Comparison of ENCODE assay signal across 8 cellular contexts in the genomic region with DNA sequence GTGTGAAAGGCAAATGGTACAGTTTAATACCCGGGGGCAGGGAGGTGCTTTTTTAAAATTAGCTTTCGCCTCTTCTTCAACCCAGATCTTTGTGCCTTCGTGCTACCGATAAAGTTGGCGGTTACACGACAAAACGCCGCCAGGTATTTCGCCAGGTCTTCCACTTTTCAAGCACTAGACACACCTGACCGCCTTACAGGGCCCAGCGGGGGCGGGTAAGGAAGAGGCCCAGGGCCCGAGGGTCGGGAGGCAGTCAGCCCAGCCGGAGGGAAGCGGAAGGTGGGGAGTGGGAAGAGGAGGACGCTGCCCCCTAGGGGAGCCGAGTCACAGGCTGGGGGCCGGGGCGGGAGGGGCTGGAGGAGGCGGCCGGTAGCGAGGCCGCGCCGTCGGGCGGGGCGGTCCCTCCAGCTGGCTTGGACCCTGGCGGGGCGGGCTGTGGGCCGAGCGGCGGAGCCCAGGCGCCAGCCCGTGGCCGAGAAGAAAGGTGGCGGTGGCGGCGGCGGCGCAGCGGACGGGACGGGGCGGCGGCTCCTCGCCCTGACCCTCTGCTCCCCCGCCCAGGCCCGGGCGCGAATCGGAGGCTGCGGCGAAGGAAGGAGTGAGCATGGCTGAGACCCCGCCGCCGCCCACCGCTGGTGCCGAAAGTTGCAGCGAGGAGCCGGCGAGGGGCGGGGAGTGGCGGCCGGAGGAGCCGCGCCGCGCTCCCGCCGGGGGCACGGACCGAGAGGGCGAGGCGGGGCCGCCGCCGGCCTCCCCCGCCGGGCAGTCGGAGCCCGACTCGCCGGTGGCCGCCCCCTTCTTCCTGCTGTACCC. TPM values are rescaled to one million over a fixed set of nuclear protein-coding genes. Genes with fewer than 3 reads are reported as not detected.
DNase-seq lines count a peak whose midpoint lies in the region; ATAC-seq and TF ChIP-seq lines count a peak whose summit lies in the region.

No MANE protein-coding gene starts in this region.

- H2BK15ac ChIP-seq in IMR-90 (ENCODE audit: low read depth, low read length), result peak overlapping the region; percentile 77; the same call in 2 of the 3 replicates

- no peak for TF ChIP-seq EP300 in transverse colon (IDR thresholded peaks at IDR 0.05; ENCODE audit: low read depth)

- peaks cover 67% of the 10 kb centered on the region for H3K4me1 ChIP-seq in DOHH2 (ENCODE audit: control insufficient read depth, low read length)
- H3K4me1 ChIP-seq in IMR-90 (ENCODE audit: control insufficient read depth, insufficient read depth, low read length), result peaks cover 4% of the 10 kb centered on the region; the same call in 1 of the 2 replicates
- peaks cover 21% of the 10 kb centered on the region for H3K4me1 ChIP-seq in RWPE2 (ENCODE audit: insufficient read depth, poor library complexity, severe bottlenecking)
- H3K4me1 ChIP-seq in transverse colon, result peaks cover 21 to 31% (median 25%) of the 10 kb centered on the region in 4 donors

- H3K23ac ChIP-seq in IMR-90 (ENCODE audit: low read depth, low read length), result peak overlapping the region; percentile 98

- peaks cover 2% of the 10 kb centered on the region for H3K9me1 ChIP-seq in IMR-90 (ENCODE audit: insufficient read depth, low read length)

- peak overlapping the region; percentile 97 for H2BK5ac ChIP-seq in IMR-90 (ENCODE audit: low read depth, low read length, poor library complexity, severe bottlenecking)

- no peaks in the 10 kb centered on the region for H3K27me3 Mint-ChIP-seq in neural crest cell (ENCODE audit: low read depth)

- POLR2A ChIA-PET in IMR-90 (lab: Charles Lee; ENCODE audit: unreplicated experiment), result interaction anchor here (1.0 kb wide), 1 partner anchor 15 kb away, joined by 4 read pairs; no protein-coding TSS in a partner anchor

- H3F3A ChIP-seq in DOHH2 (ENCODE audit: control insufficient read depth, insufficient read depth), result peaks cover 22% of the 10 kb centered on the region

- H4K8ac ChIP-seq in IMR-90 (ENCODE audit: low read depth in 2 of 2, low read length in 2 of 2), result peak overlapping the region; percentile 66 to 86

- H3K9me3 ChIP-seq in DOHH2 (ENCODE audit: control insufficient read depth, insufficient read depth, low read length) (no peaks in the 10 kb centered on the region), IMR-90 (ENCODE audit: control insufficient read depth, insufficient read depth, low read length) (no peaks in the 10 kb centered on the region), RWPE2 (ENCODE audit: severe bottlenecking) (no peaks in the 10 kb centered on the region), transverse colon (no peaks in the 10 kb centered on the region)

- peak overlapping the region; percentile 98 for H3K4me2 ChIP-seq in DOHH2 (ENCODE audit: low read length)
- peak overlapping the region; percentile 95 for H3K4me2 ChIP-seq in IMR-90 (ENCODE audit: low read depth, low read length)

- H2AK9ac ChIP-seq in IMR-90 (replicated peaks; ENCODE audit: low read depth, low read length, poor library complexity), result peak overlapping the region; percentile 98

- ATAC-seq in GM21576 (IDR thresholded peaks at IDR 0.05; ENCODE audit: unreplicated experiment) (peak; percentile 61), IMR-90 (ENCODE audit: low read depth) (peak; percentile 75), RWPE2 (ENCODE audit: low read depth) (peak; percentile 53)

- peaks cover 51% of the 10 kb centered on the region for H3K79me2 ChIP-seq in DOHH2 (ENCODE audit: control insufficient read depth, low read length)

- peak overlapping the region; percentile 89 for H4K5ac ChIP-seq in IMR-90 (ENCODE audit: low read depth, low read length)

- H3K18ac ChIP-seq in IMR-90 (ENCODE audit: low read depth, low read length), result peak overlapping the region; percentile 90

- no peaks in the 10 kb centered on the region for H3K9me2 ChIP-seq in DOHH2 (replicated peaks; ENCODE audit: control insufficient read depth, low read length)

- H3K27ac ChIP-seq in DOHH2 (ENCODE audit: low read depth, low read length) (peak overlapping the region; percentile 95), IMR-90 (ENCODE audit: insufficient read depth, low read length) (peak overlapping the region; percentile 93), RWPE2 (ENCODE audit: poor library complexity, severe bottlenecking) (peak overlapping the region; percentile 94), transverse colon (peak overlapping the region; percentile 93 to 99 (median 98))

- TF ChIP-seq CTCF in DOHH2 (IDR thresholded peaks at IDR 0.05; ENCODE audit: low read depth, low read length, poor library complexity, severe bottlenecking), result peak; percentile 58
- TF ChIP-seq CTCF in IMR-90 (conservative IDR thresholded peaks at IDR 0.05; ENCODE audit: low read depth, low read length), result peak; percentile 42
- TF ChIP-seq CTCF in RWPE2 (IDR thresholded peaks at IDR 0.05; ENCODE audit: poor library complexity, severe bottlenecking), result peak; percentile 57
- peak; percentile 37 for TF ChIP-seq CTCF in foreskin fibroblast (IDR thresholded peaks at IDR 0.05; ENCODE audit: low read depth, low read length)
- TF ChIP-seq CTCF in neural crest cell (conservative IDR thresholded peaks at IDR 0.05), result peak; percentile 53
- TF ChIP-seq CTCF in transverse colon (IDR thresholded peaks at IDR 0.05), result peak; percentile 13 to 43 (median 29)

- TF ChIP-seq RAD21 in IMR-90 (IDR thresholded peaks at IDR 0.05; ENCODE audit: low read length), result no peak

- H3K9me3 Mint-ChIP-seq in neural crest cell, result no peaks in the 10 kb centered on the region

- H3K4me3 Mint-ChIP-seq in neural crest cell, result peak overlapping the region; percentile 93

- H3K9ac ChIP-seq in IMR-90 (ENCODE audit: low read depth, low read length), result peak overlapping the region; percentile 79

- peak overlapping the region; percentile 84 for H2AK5ac ChIP-seq in IMR-90 (ENCODE audit: low read depth, low read length)

- dilution Hi-C loops in IMR-90 (cut with HindIII; ENCODE audit: low sequenced_read_pairs, unreplicated experiment), result no loop called here

- H2BK120ac ChIP-seq in IMR-90 (ENCODE audit: low read depth, low read length), result peak overlapping the region; percentile 89

- peak overlapping the region; percentile 91 for H3K14ac ChIP-seq in IMR-90 (replicated peaks; ENCODE audit: low read depth, low read length)

- DNase-seq in IMR-90 (peak; percentile 67), RWPE2 (ENCODE audit: low spot score) (peak; percentile 72), foreskin fibroblast (peak; percentile 69 to 91), neural crest cell (ENCODE audit: low read depth, low spot score) (peak; percentile 69), transverse colon (peak; percentile 88)
- peak in 3 of 4 experiments; percentile 10 to 52 (median 16) for DNase-seq in activated naive CD4-positive, alpha-beta T cell (lab: John Stamatoyannopoulos, UW)

- H3K27me3 ChIP-seq in DOHH2 (ENCODE audit: control insufficient read depth, low read length) (no peaks in the 10 kb centered on the region), IMR-90 (ENCODE audit: control insufficient read depth, insufficient read depth, low read length) (no peaks in the 10 kb centered on the region), RWPE2 (ENCODE audit: insufficient read depth, poor library complexity, severe bottlenecking) (no peaks in the 10 kb centered on the region), transverse colon (no peaks in the 10 kb centered on the region)

- H4K91ac ChIP-seq in IMR-90 (ENCODE audit: insufficient read depth, low read depth, low read length), result peak overlapping the region; percentile 81

- 1% methylated on average over 26 of the region's 86 CpGs; no CpG with 5 or more reads in 1 of the 2 experiments for WGBS in IMR-90 (ENCODE audit: extremely low coverage in 2 of 2, insufficient read length in 1 of 2), 2 experiments
- WGBS in transverse colon (ENCODE audit: low coverage in 1 of 2), 2 donors, result 1 to 10% methylated on average over 2 to 75 of the region's 86 CpGs

- H2BK20ac ChIP-seq in IMR-90 (ENCODE audit: low read depth, low read length), result peak overlapping the region; percentile 71

- peak overlapping the region; percentile 96 for H3K56ac ChIP-seq in IMR-90 (ENCODE audit: extremely low read depth, insufficient read depth, low read length)

- in situ Hi-C loops in IMR-90 (cut with MboI; ENCODE audit: low sequenced_read_pairs), result no loop called here
- in situ Hi-C loops in transverse colon (cut with MboI; ENCODE audit: low pct_ligation_motif_present in 1 of 4, low pct_unique_long_range_greater_than_20kb in 1 of 4, low sequenced_read_pairs in 3 of 4), result no loop called here

- H3K4me1 Mint-ChIP-seq in neural crest cell, result peaks cover 33% of the 10 kb centered on the region

- peak overlapping the region; percentile 97 for H2AFZ ChIP-seq in IMR-90 (replicated peaks; ENCODE audit: low read length, poor library complexity)

- no peaks in the 10 kb centered on the region for H4K20me1 ChIP-seq in DOHH2 (ENCODE audit: control insufficient read depth, insufficient read depth, low read depth, low read length)
- no peaks in the 10 kb centered on the region for H4K20me1 ChIP-seq in IMR-90 (ENCODE audit: insufficient read depth, low read length)

- H3K4me3 ChIP-seq in DOHH2 (ENCODE audit: low read length) (peak overlapping the region; percentile 90), IMR-90 (ENCODE audit: insufficient read depth, low read depth, low read length) (peak overlapping the region; percentile 67), RWPE2 (ENCODE audit: severe bottlenecking) (peak overlapping the region; percentile 84), foreskin fibroblast (ENCODE audit: low read depth in 1 of 2, low read length in 2 of 2) (peak overlapping the region; percentile 63 to 70), transverse colon (peak overlapping the region; percentile 82 to 99 (median 91))

- CTCF ChIA-PET in IMR-90 (lab: Yijun Ruan, JAX), result interaction anchor here (0.7 to 1.4 kb wide), 4 partner anchors 13 to 52 kb away, joined by 3 to 6 read pairs (median 5); no protein-coding TSS in a partner anchor

- peak overlapping the region; percentile 90 for H3K4ac ChIP-seq in IMR-90 (ENCODE audit: low read depth, low read length)

- TF ChIP-seq POLR2A in IMR-90 (IDR thresholded peaks at IDR 0.05; ENCODE audit: low read depth, low read length) (no peak), transverse colon (IDR thresholded peaks at IDR 0.05) (peak; percentile 13)

- peak overlapping the region; percentile 96 for H3K27ac Mint-ChIP-seq in neural crest cell (ENCODE audit: unreplicated experiment)

- intact Hi-C loops in IMR-90 (cut with micrococcal nuclease) (loop anchor here (1.0 to 5.0 kb wide), 2 partner anchors 16 to 73 kb away; a partner anchor contains a TSS), transverse colon (cut with DNase I; ENCODE audit: low total_unique reads) (loop anchor here (2.0 kb wide), 1 partner anchor 16 kb away; a partner anchor contains a TSS)

- H3K36me3 Mint-ChIP-seq in neural crest cell (ENCODE audit: low read depth), result no peaks in the 10 kb centered on the region

- BruUV-seq in IMR-90 (replicated peaks; lab: Mats Ljungman, UMichigan), result no TSS peak

- H3K36me3 ChIP-seq in DOHH2 (ENCODE audit: control insufficient read depth, low read length) (peaks cover 16% of the 10 kb centered on the region; the same call in 1 of the 2 replicates), IMR-90 (ENCODE audit: control insufficient read depth, insufficient read depth, low read length) (no peaks in the 10 kb centered on the region), RWPE2 (ENCODE audit: low read depth) (no peaks in the 10 kb centered on the region), transverse colon (no peaks in the 10 kb centered on the region)

- peaks cover 14 to 38% of the 10 kb centered on the region in 2 experiments for H3K79me1 ChIP-seq in IMR-90 (ENCODE audit: low read depth in 1 of 2, low read length in 2 of 2)

RNA-seq across cellular contexts. Expression of a gene that starts 16.2 kb away (rescaled TPM):
- total RNA-seq in IMR-90 (2012; rRNA removed) (14.9 and 26.1 TPM in 2 replicates), neural crest cell (29.5 and 30.1 TPM in 2 replicates), transverse colon (10 to 100 TPM in 3 of 4 donors, 1 to 10 TPM in 1; 3.7 to 23.1 (median 19.4) TPM)
- 29.8 and 30.7 TPM in 2 replicates for polyA plus RNA-seq in IMR-90 (2012; rRNA removed)
- polyA plus RNA-seq in IMR-90 (2012; cell fraction: cytosol; rRNA removed), result 9.5 and 9.7 TPM in 2 replicates
- polyA plus RNA-seq in IMR-90 (2012; cell fraction: nucleus; rRNA removed; ENCODE audit: low replicate concordance), result 3.2 and 7.0 TPM in 2 replicates

RNA-seq across cellular contexts. Expression of a gene that starts 17.2 kb away (rescaled TPM):
- total RNA-seq in IMR-90 (2012; rRNA removed) (28.9 and 41.1 TPM in 2 replicates), neural crest cell (87.7 and 98.8 TPM in 2 replicates), transverse colon (10 to 100 TPM; 39.6 to 93.9 (median 50.8) TPM)
- polyA plus RNA-seq in IMR-90 (2012; rRNA removed), result 19.6 and 20.3 TPM in 2 replicates
- 3.6 and 4.6 TPM in 2 replicates for polyA plus RNA-seq in IMR-90 (2012; cell fraction: cytosol; rRNA removed)
- 18.9 and 93.0 TPM in 2 replicates for polyA plus RNA-seq in IMR-90 (2012; cell fraction: nucleus; rRNA removed; ENCODE audit: low replicate concordance)

RNA-seq across cellular contexts. Expression of a gene that starts 38.2 kb away (rescaled TPM):
- total RNA-seq in IMR-90 (2012; rRNA removed), result 0.72 and 0.83 TPM in 2 replicates
- polyA plus RNA-seq in IMR-90 (2012; rRNA removed), result 0.49 and 0.86 TPM in 2 replicates
- 0.12 and 1.0 TPM in 2 replicates for polyA plus RNA-seq in IMR-90 (2012; cell fraction: cytosol; rRNA removed)
- 0.29 TPM in 1 of 2 replicates, not detected in the other for polyA plus RNA-seq in IMR-90 (2012; cell fraction: nucleus; rRNA removed; ENCODE audit: low replicate concordance)
- not detected in 2 replicates for total RNA-seq in neural crest cell
- 1,000 to 10,000 TPM in 1 of 4 donors, 100 to 1,000 TPM in 1, 10 to 100 TPM in 2; 38.2 to 1,497 (median 176) TPM for total RNA-seq in transverse colon

Comparison
In these comparisons a context has a peak if more than half of its experiments do, and no peak if none do; other contexts are left out.
1. Peak in every context shown above with its lines: DNase-seq, ATAC-seq, H3K4me3 ChIP-seq and H3K27ac ChIP-seq.
2. DNase-seq: peak in every context shown above with its lines; median percentile 88 in transverse colon; 80 in foreskin fibroblast; 72 in RWPE2; 69 in neural crest cell; 67 in IMR-90; 16 in activated naive CD4-positive, alpha-beta T cell.
3. RNA of a gene that starts 38.2 kb away (total RNA-seq): 38.2 to 1,497 TPM in transverse colon; 0.72 to 0.83 TPM in IMR-90 and not detected in neural crest cell; every median in the first group is over 10 times any median in the second.